1 cellular context compared by ENCODE assay signal in genomic region chr20:62814709-62815065, GRCh38.
TF ChIP-seq lines count a peak whose summit lies in the region.

No MANE protein-coding gene starts in this region.

TF ChIP-seq in HepG2, 621 proteins besides CTCF, POLR2A, EP300 and RAD21 (continues in another document):
- TF ChIP-seq ZBTB3 (CRISPR knock-in tag; IDR thresholded peaks at IDR 0.05; ENCODE audit: borderline replicate concordance, low read depth) (no peak), CBX5 (CRISPR knock-in tag; IDR thresholded peaks at IDR 0.05; ENCODE audit: borderline replicate concordance) (no peak), NFE2L2 (IDR thresholded peaks at IDR 0.05; ENCODE audit: low read length) (no peak), ZNF670 (CRISPR knock-in tag; IDR thresholded peaks at IDR 0.05; ENCODE audit: borderline replicate concordance) (no peak), NR2F2 (IDR thresholded peaks at IDR 0.05; ENCODE audit: borderline replicate concordance, low read depth) (no peak), ZNF788 (CRISPR knock-in tag; IDR thresholded peaks at IDR 0.05; ENCODE audit: borderline replicate concordance) (no peak), TEAD3 (CRISPR knock-in tag; optimal IDR thresholded peaks at IDR 0.05; ENCODE audit: borderline replicate concordance) (no peak), ZNF781 (CRISPR knock-in tag; IDR thresholded peaks at IDR 0.05; ENCODE audit: borderline replicate concordance, not compliant biosample characterization) (no peak), GMEB1 (CRISPR knock-in tag; IDR thresholded peaks at IDR 0.05; ENCODE audit: borderline replicate concordance) (0 out of 2 replicates have a peak, but pooled peaks have one; percentile 6), FOXM1 (CRISPR knock-in tag; IDR thresholded peaks at IDR 0.05) (no peak), ATF7 (IDR thresholded peaks at IDR 0.05) (no peak), ATF7 (CRISPR knock-in tag; IDR thresholded peaks at IDR 0.05) (no peak), U2AF1 (optimal IDR thresholded peaks at IDR 0.05; ENCODE audit: low read depth, low read length) (no peak), AGO1 (IDR thresholded peaks at IDR 0.05; ENCODE audit: low read depth, low read length, poor library complexity, severe bottlenecking) (peak; percentile 97), CHCHD3 (CRISPR knock-in tag; IDR thresholded peaks at IDR 0.05) (0 out of 2 replicates have a peak, but pooled peaks have one; percentile 67), ZNF784 (CRISPR knock-in tag; IDR thresholded peaks at IDR 0.05; ENCODE audit: borderline replicate concordance) (no peak), ATRX (CRISPR knock-in tag; IDR thresholded peaks at IDR 0.05; ENCODE audit: borderline replicate concordance) (no peak), ZFP91 (CRISPR knock-in tag; IDR thresholded peaks at IDR 0.05; ENCODE audit: borderline replicate concordance) (peak; percentile 46), REST (IDR thresholded peaks at IDR 0.05; ENCODE audit: borderline replicate concordance in 1 of 2, low read depth in 1 of 2, low read length in 2 of 2) (no peak), ELF1 (CRISPR knock-in tag; IDR thresholded peaks at IDR 0.05) (no peak), ZC3H13 (CRISPR knock-in tag; IDR thresholded peaks at IDR 0.05) (peak; percentile 83; the same call in 1 of the 2 replicates), ATM (IDR thresholded peaks at IDR 0.05; ENCODE audit: borderline replicate concordance) (no peak), CC2D1A (CRISPR knock-in tag; IDR thresholded peaks at IDR 0.05) (no peak), TFDP1 (CRISPR knock-in tag; IDR thresholded peaks at IDR 0.05; ENCODE audit: borderline replicate concordance) (no peak), ZBTB43 (CRISPR knock-in tag; conservative IDR thresholded peaks at IDR 0.05) (no peak), CHD4 (IDR thresholded peaks at IDR 0.05; ENCODE audit: borderline replicate concordance, low read length) (no peak), SP2 (CRISPR knock-in tag; IDR thresholded peaks at IDR 0.05) (no peak), GRHL1 (CRISPR knock-in tag; conservative IDR thresholded peaks at IDR 0.05) (no peak), DNMT3B (CRISPR knock-in tag; conservative IDR thresholded peaks at IDR 0.05) (no peak), NCOA1 (CRISPR knock-in tag; IDR thresholded peaks at IDR 0.05) (no peak), POLR2G (IDR thresholded peaks at IDR 0.05; ENCODE audit: low read depth, low read length) (peak; percentile 31; the same call in 1 of the 2 replicates), PCBP1 (IDR thresholded peaks at IDR 0.05; ENCODE audit: borderline replicate concordance, low read depth, low read length) (no peak), ATF4 (CRISPR knock-in tag; IDR thresholded peaks at IDR 0.05) (no peak), GLMP (CRISPR knock-in tag; IDR thresholded peaks at IDR 0.05; ENCODE audit: borderline replicate concordance) (no peak), NPAS2 (CRISPR knock-in tag; IDR thresholded peaks at IDR 0.05; ENCODE audit: borderline replicate concordance) (no peak), PTBP1 (IDR thresholded peaks at IDR 0.05; ENCODE audit: low read depth, low read length, poor library complexity, severe bottlenecking) (peak; percentile 69), ZNF530 (CRISPR knock-in tag; IDR thresholded peaks at IDR 0.05; ENCODE audit: low read depth) (0 out of 2 replicates have a peak, but pooled peaks have one; percentile 37), NCOA2 (CRISPR knock-in tag; IDR thresholded peaks at IDR 0.05) (no peak), ARHGAP35 (CRISPR knock-in tag; IDR thresholded peaks at IDR 0.05; ENCODE audit: borderline replicate concordance) (no peak), ZNF430 (CRISPR knock-in tag; IDR thresholded peaks at IDR 0.05) (no peak), NR2F1 (CRISPR knock-in tag; IDR thresholded peaks at IDR 0.05) (no peak), PHF5A (CRISPR knock-in tag; IDR thresholded peaks at IDR 0.05; ENCODE audit: low read depth, unreplicated experiment) (no peak), E2F5 (CRISPR knock-in tag; conservative IDR thresholded peaks at IDR 0.05) (0 out of 2 replicates have a peak, but pooled peaks have one; percentile 13), HNRNPH1 (optimal IDR thresholded peaks at IDR 0.05; ENCODE audit: low read depth, low read length) (peak; percentile 22), ZNF879 (CRISPR knock-in tag; IDR thresholded peaks at IDR 0.05) (0 out of 2 replicates have a peak, but pooled peaks have one; percentile 20), IKZF4 (CRISPR knock-in tag; IDR thresholded peaks at IDR 0.05; ENCODE audit: borderline replicate concordance, low read depth, not compliant biosample characterization) (peak; percentile 37), IKZF5 (CRISPR knock-in tag; IDR thresholded peaks at IDR 0.05) (0 out of 2 replicates have a peak, but pooled peaks have one; percentile 40), NFIC (IDR thresholded peaks at IDR 0.05; ENCODE audit: low read length) (no peak), ARID2 (CRISPR knock-in tag; IDR thresholded peaks at IDR 0.05; ENCODE audit: borderline replicate concordance) (0 out of 2 replicates have a peak, but pooled peaks have one; percentile 3), TP53 (CRISPR knock-in tag; conservative IDR thresholded peaks at IDR 0.05) (no peak), SRSF4 (IDR thresholded peaks at IDR 0.05; ENCODE audit: low read depth, low read length, poor library complexity, severe bottlenecking) (no peak), RBM22 (optimal IDR thresholded peaks at IDR 0.05; ENCODE audit: low read length) (peak; percentile 78), SRF (IDR thresholded peaks at IDR 0.05; ENCODE audit: low read depth, low read length) (no peak)
